ENCODE assay signal across 1 cellular context in the genomic region with DNA sequence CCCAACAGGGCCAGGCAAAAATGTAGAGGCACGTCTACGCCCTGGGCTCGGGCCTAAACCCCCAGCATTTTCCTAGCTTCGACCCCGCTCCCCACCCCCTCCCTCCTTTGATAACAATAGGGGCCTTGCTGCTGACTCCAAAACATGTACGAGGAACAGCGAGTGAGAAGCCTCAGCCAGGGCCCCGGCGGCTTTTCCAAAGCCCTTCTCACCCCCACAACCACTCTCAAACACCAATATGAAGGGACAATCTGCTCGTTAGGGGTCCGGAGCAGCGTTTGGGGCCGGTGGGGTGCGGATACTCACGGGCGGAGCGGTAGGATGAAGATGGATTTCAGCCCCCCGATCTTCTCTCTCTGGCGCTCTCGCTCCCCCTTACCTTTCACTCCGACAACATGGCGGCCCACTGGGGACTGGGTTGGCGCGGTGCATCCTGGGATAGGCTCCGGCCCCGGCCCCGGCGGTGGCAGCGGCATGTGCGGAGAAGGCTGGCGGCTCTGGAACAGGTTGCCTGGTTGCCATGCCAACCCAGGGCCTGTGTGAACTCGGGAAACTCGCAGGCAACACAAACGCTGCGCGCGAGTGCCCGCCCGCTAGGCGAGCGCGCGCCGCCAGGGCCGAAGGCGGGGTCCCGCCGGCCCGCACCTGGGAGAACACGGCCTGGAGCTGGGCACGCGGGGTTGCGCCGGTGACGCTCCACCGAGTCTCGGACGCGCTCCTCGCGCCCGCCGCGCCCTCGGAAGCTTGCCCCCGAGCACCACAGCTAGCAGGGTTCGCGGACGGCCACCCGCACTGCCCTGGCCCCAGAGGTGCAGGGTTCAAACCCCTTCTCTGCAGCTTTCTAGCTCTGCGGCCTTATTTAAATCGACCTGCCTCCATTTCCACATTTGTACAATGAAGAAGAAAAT.
TF ChIP-seq lines count a peak whose summit lies in the region.

A gene with protein sequence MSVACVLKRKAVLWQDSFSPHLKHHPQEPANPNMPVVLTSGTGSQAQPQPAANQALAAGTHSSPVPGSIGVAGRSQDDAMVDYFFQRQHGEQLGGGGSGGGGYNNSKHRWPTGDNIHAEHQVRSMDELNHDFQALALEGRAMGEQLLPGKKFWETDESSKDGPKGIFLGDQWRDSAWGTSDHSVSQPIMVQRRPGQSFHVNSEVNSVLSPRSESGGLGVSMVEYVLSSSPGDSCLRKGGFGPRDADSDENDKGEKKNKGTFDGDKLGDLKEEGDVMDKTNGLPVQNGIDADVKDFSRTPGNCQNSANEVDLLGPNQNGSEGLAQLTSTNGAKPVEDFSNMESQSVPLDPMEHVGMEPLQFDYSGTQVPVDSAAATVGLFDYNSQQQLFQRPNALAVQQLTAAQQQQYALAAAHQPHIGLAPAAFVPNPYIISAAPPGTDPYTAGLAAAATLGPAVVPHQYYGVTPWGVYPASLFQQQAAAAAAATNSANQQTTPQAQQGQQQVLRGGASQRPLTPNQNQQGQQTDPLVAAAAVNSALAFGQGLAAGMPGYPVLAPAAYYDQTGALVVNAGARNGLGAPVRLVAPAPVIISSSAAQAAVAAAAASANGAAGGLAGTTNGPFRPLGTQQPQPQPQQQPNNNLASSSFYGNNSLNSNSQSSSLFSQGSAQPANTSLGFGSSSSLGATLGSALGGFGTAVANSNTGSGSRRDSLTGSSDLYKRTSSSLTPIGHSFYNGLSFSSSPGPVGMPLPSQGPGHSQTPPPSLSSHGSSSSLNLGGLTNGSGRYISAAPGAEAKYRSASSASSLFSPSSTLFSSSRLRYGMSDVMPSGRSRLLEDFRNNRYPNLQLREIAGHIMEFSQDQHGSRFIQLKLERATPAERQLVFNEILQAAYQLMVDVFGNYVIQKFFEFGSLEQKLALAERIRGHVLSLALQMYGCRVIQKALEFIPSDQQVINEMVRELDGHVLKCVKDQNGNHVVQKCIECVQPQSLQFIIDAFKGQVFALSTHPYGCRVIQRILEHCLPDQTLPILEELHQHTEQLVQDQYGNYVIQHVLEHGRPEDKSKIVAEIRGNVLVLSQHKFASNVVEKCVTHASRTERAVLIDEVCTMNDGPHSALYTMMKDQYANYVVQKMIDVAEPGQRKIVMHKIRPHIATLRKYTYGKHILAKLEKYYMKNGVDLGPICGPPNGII (minus strand): TSS at position 408 of the 908 bp plus-strand sequence. CDS start 6,151 bp downstream, outside the sequence.

TF ChIP-seq in K562, 482 proteins besides CTCF, POLR2A, EP300 and RAD21 (continued from another document and continues in another):
- TF ChIP-seq ZMIZ1 (IDR thresholded peaks at IDR 0.05; ENCODE audit: low read depth in 2 of 2, low read length in 2 of 2) = peak in 1 of 2 experiments; percentile 65; a peak in 1 of 4 replicates
- TF ChIP-seq ZNF347 (CRISPR knock-in tag; IDR thresholded peaks at IDR 0.05; ENCODE audit: low read depth) = no peak
- peak; percentile 92 for TF ChIP-seq RB1 (IDR thresholded peaks at IDR 0.05; ENCODE audit: low read depth)
- TF ChIP-seq POU5F1 (IDR thresholded peaks at IDR 0.05; ENCODE audit: borderline replicate concordance, low read depth, low read length, partially characterized antibody) = no peak
- TF ChIP-seq NR4A1 (CRISPR knock-in tag; IDR thresholded peaks at IDR 0.05) = peak; percentile 92
- peak; percentile 93 for TF ChIP-seq NR4A1 (tag; IDR thresholded peaks at IDR 0.05)
- no peak for TF ChIP-seq SP2 (IDR thresholded peaks at IDR 0.05; ENCODE audit: extremely low read depth, low read depth, low read length, poor library complexity, severe bottlenecking)
- peak; percentile 99 for TF ChIP-seq TAF7 (tag; IDR thresholded peaks at IDR 0.05)
- no peak for TF ChIP-seq MAFF (IDR thresholded peaks at IDR 0.05; ENCODE audit: low read length)
- no peak for TF ChIP-seq XRCC4 (IDR thresholded peaks at IDR 0.05; ENCODE audit: extremely low read depth, insufficient read depth, insufficient read length)
- TF ChIP-seq, protein P1, sequence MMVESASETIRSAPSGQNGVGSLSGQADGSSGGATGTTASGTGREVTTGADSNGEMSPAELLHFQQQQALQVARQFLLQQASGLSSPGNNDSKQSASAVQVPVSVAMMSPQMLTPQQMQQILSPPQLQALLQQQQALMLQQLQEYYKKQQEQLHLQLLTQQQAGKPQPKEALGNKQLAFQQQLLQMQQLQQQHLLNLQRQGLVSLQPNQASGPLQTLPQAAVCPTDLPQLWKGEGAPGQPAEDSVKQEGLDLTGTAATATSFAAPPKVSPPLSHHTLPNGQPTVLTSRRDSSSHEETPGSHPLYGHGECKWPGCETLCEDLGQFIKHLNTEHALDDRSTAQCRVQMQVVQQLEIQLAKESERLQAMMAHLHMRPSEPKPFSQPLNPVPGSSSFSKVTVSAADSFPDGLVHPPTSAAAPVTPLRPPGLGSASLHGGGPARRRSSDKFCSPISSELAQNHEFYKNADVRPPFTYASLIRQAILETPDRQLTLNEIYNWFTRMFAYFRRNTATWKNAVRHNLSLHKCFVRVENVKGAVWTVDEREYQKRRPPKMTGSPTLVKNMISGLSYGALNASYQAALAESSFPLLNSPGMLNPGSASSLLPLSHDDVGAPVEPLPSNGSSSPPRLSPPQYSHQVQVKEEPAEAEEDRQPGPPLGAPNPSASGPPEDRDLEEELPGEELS (CRISPR knock-in tag; IDR thresholded peaks at IDR 0.05; ENCODE audit: borderline replicate concordance) = 0 out of 2 replicates have a peak, but pooled peaks have one; percentile 24
- no peak for TF ChIP-seq ZNF274 (IDR thresholded peaks at IDR 0.05; ENCODE audit: borderline replicate concordance, low read depth, low read length)
- TF ChIP-seq NFXL1 (CRISPR knock-in tag; IDR thresholded peaks at IDR 0.05) = no peak
- TF ChIP-seq TRIM28 (IDR thresholded peaks at IDR 0.05) = peak; percentile 66; the same call in 1 of the 2 replicates
- no peak for TF ChIP-seq ZNF584 (CRISPR knock-in tag; IDR thresholded peaks at IDR 0.05; ENCODE audit: low read depth)
- peak; percentile 93 for TF ChIP-seq RBM22 (IDR thresholded peaks at IDR 0.05; ENCODE audit: low read depth, low read length, poor library complexity, severe bottlenecking)
- TF ChIP-seq SIX5 (IDR thresholded peaks at IDR 0.05; ENCODE audit: borderline replicate concordance in 1 of 2, insufficient read depth in 1 of 2, low read depth in 1 of 2, low read length in 2 of 2) = no peak
- TF ChIP-seq KDM5B (IDR thresholded peaks at IDR 0.05; ENCODE audit: insufficient replicate concordance, low read depth, low read length) = peak; percentile 98
- no peak for TF ChIP-seq MYBL2 (IDR thresholded peaks at IDR 0.05; ENCODE audit: low read depth)
- no peak for TF ChIP-seq MYBL2 (CRISPR knock-in tag; IDR thresholded peaks at IDR 0.05; ENCODE audit: borderline replicate concordance)
- no peak for TF ChIP-seq GTF2B (IDR thresholded peaks at IDR 0.05; ENCODE audit: extremely low read depth, insufficient read length)
- 0 out of 2 replicates have a peak, but pooled peaks have one; percentile 52 for TF ChIP-seq ZNF197 (CRISPR knock-in tag; IDR thresholded peaks at IDR 0.05; ENCODE audit: low read depth)
- TF ChIP-seq, protein P2, sequence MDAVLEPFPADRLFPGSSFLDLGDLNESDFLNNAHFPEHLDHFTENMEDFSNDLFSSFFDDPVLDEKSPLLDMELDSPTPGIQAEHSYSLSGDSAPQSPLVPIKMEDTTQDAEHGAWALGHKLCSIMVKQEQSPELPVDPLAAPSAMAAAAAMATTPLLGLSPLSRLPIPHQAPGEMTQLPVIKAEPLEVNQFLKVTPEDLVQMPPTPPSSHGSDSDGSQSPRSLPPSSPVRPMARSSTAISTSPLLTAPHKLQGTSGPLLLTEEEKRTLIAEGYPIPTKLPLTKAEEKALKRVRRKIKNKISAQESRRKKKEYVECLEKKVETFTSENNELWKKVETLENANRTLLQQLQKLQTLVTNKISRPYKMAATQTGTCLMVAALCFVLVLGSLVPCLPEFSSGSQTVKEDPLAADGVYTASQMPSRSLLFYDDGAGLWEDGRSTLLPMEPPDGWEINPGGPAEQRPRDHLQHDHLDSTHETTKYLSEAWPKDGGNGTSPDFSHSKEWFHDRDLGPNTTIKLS (IDR thresholded peaks at IDR 0.05; ENCODE audit: borderline replicate concordance, low read depth) = peak; percentile 67
- TF ChIP-seq RUNX1 (IDR thresholded peaks at IDR 0.05; ENCODE audit: low read depth) = peak; percentile 27; the same call in 1 of the 2 replicates
- TF ChIP-seq ZKSCAN8 (CRISPR knock-in tag; IDR thresholded peaks at IDR 0.05) = no peak; the same call in 1 of the 2 replicates
- TF ChIP-seq ZEB2 (IDR thresholded peaks at IDR 0.05) = peak; percentile 39; the same call in 1 of the 2 replicates
- no peak for TF ChIP-seq ARHGAP35 (IDR thresholded peaks at IDR 0.05; ENCODE audit: partially characterized antibody)
- TF ChIP-seq CBX8 (IDR thresholded peaks at IDR 0.05; ENCODE audit: borderline replicate concordance, extremely low read depth, low read depth, low read length, poor library complexity, severe bottlenecking) = no peak
- TF ChIP-seq TCFL5 (CRISPR knock-in tag; conservative IDR thresholded peaks at IDR 0.05) = no peak
- no peak for TF ChIP-seq HMG20A (CRISPR knock-in tag; conservative IDR thresholded peaks at IDR 0.05)
- peak; percentile 78; the same call in 1 of the 2 replicates for TF ChIP-seq ATF7 (IDR thresholded peaks at IDR 0.05)
- no peak for TF ChIP-seq ZC3H11A (IDR thresholded peaks at IDR 0.05; ENCODE audit: low read depth, low read length)
- TF ChIP-seq ZNF551 (CRISPR knock-in tag; IDR thresholded peaks at IDR 0.05) = no peak
- peak; percentile 19; the same call in 1 of the 2 replicates for TF ChIP-seq ZNF263 (CRISPR knock-in tag; IDR thresholded peaks at IDR 0.05; ENCODE audit: borderline replicate concordance)
- peak; percentile 88 for TF ChIP-seq MXI1 (IDR thresholded peaks at IDR 0.05; ENCODE audit: low read depth, low read length)
- 0 out of 2 replicates have a peak, but pooled peaks have one; percentile 50 for TF ChIP-seq ZNF133 (CRISPR knock-in tag; IDR thresholded peaks at IDR 0.05)
- no peak for TF ChIP-seq ZBTB12 (CRISPR knock-in tag; IDR thresholded peaks at IDR 0.05)
- no peak for TF ChIP-seq ZNF239 (CRISPR knock-in tag; IDR thresholded peaks at IDR 0.05)
- TF ChIP-seq ZNF717 (CRISPR knock-in tag; IDR thresholded peaks at IDR 0.05) = no peak
- peak in 1 of 2 experiments; percentile 59; a peak in 1 of 4 replicates for TF ChIP-seq MLLT1 (IDR thresholded peaks at IDR 0.05)
- TF ChIP-seq ZNF639 (CRISPR knock-in tag; conservative IDR thresholded peaks at IDR 0.05 in 1 of 2, IDR thresholded peaks at IDR 0.05 in 1 of 2) = peak in 1 of 2 experiments; percentile 93; a peak in 2 of 4 replicates
- peak; percentile 90 for TF ChIP-seq BMI1 (IDR thresholded peaks at IDR 0.05; ENCODE audit: low read length)
- TF ChIP-seq SMAD4 (CRISPR knock-in tag; conservative IDR thresholded peaks at IDR 0.05) = peak; percentile 94
